In genomic region chr19:51359294-51359693, GRCh38 we compare ENCODE assay signal across 12 cellular contexts. TPM values are rescaled to one million over a fixed set of nuclear protein-coding genes. Genes with fewer than 3 reads are reported as not detected.
DNase-seq lines count a peak whose midpoint lies in the region; ATAC-seq and TF ChIP-seq lines count a peak whose summit lies in the region.
"Had no signal": no experiment of that assay in that cellular context is flagged by ENCODE, and none has a peak within 500 bp of the region (broad histone marks: within the 10 kb centered on the region; RNA-seq: fewer than 3 reads in every experiment).

No MANE protein-coding gene starts in this region.

- TF ChIP-seq CTCF in smooth muscle cell (IDR thresholded peaks at IDR 0.05; ENCODE audit: borderline replicate concordance, insufficient read depth, poor library complexity, severe bottlenecking) = no peak

- H3K36me3 ChIP-seq in GM23248 (ENCODE audit: low read depth) (no peaks in the 10 kb centered on the region), smooth muscle cell (ENCODE audit: low read depth) (no peaks in the 10 kb centered on the region)
- no peaks in the 10 kb centered on the region for H3K36me3 ChIP-seq in CD4-positive, alpha-beta memory T cell (ENCODE audit: insufficient read depth, low read length)

- H3F3A ChIP-seq in GM23248 (ENCODE audit: insufficient read depth) (peaks cover 18% of the 10 kb centered on the region), smooth muscle cell (ENCODE audit: low read depth) (peaks cover 7% of the 10 kb centered on the region)

- intact Hi-C loops in activated T-helper 1 cell treated with anti-CD3 and anti-CD28 coated beads, Interleukin-12 subunit alpha, Interleukin-12 subunit beta, Interleukin-2, Interleukin-4 antibody, amounts not matched to agents 30 ng/mL and 10 ng/mL and 1 ng/mL, durations not matched to agents 14 hours and 24 hours and 36 hours (cut with micrococcal nuclease) = no loop called here
- intact Hi-C loops in CD4-positive, alpha-beta memory T cell (cut with micrococcal nuclease) = no loop called here

- no peak for ATAC-seq in GM21576 (IDR thresholded peaks at IDR 0.05; ENCODE audit: unreplicated experiment)

- peaks cover 29% of the 10 kb centered on the region for H3K36me3 Mint-ChIP-seq in activated T-helper 1 cell treated with anti-CD3 and anti-CD28 coated beads, Interleukin-12 subunit alpha, Interleukin-12 subunit beta, Interleukin-2, Interleukin-4 antibody, amounts not matched to agents 30 ng/mL and 10 ng/mL and 1 ng/mL, durations not matched to agents 14 hours and 24 hours and 36 hours (ENCODE audit: low read depth)
- H3K36me3 Mint-ChIP-seq in CD4-positive, alpha-beta memory T cell = peaks cover 0 to 3% of the 10 kb centered on the region in 2 donors

- H3K4me3 ChIP-seq in GM23248 (no peak overlapping the region), smooth muscle cell (no peak overlapping the region)
- no peak overlapping the region for H3K4me3 ChIP-seq in CD4-positive, alpha-beta memory T cell (ENCODE audit: low read length in 2 of 2)

- in situ Hi-C loops in GM23248 (cut with MboI) = no loop called here

- peaks cover 53% of the 10 kb centered on the region for H3K4me1 Mint-ChIP-seq in activated T-helper 1 cell treated with anti-CD3 and anti-CD28 coated beads, Interleukin-12 subunit alpha, Interleukin-12 subunit beta, Interleukin-2, Interleukin-4 antibody, amounts not matched to agents 30 ng/mL and 10 ng/mL and 1 ng/mL, durations not matched to agents 14 hours and 24 hours and 36 hours (ENCODE audit: low read depth)
- H3K4me1 Mint-ChIP-seq in CD4-positive, alpha-beta memory T cell = peaks cover 24 to 50% (median 35%) of the 10 kb centered on the region in 4 donors

- no peaks in the 10 kb centered on the region for H3K27me3 Mint-ChIP-seq in activated T-helper 1 cell treated with anti-CD3 and anti-CD28 coated beads, Interleukin-12 subunit alpha, Interleukin-12 subunit beta, Interleukin-2, Interleukin-4 antibody, amounts not matched to agents 30 ng/mL and 10 ng/mL and 1 ng/mL, durations not matched to agents 14 hours and 24 hours and 36 hours (ENCODE audit: insufficient read depth)
- no peaks in the 10 kb centered on the region for H3K27me3 Mint-ChIP-seq in CD4-positive, alpha-beta memory T cell
- H3K27me3 Mint-ChIP-seq: activated B cell treated with CpG ODN at 0.5 μM for 24 hours had no signal

- H3K27me3 ChIP-seq in GM23248 (replicated peaks; ENCODE audit: insufficient read depth) = no peaks in the 10 kb centered on the region
- no peaks in the 10 kb centered on the region for H3K27me3 ChIP-seq in smooth muscle cell (ENCODE audit: low read depth)
- H3K27me3 ChIP-seq in CD4-positive, alpha-beta memory T cell (ENCODE audit: insufficient read depth, low read length) = no peaks in the 10 kb centered on the region

- H3K79me2 ChIP-seq in GM23248 (ENCODE audit: insufficient read depth) = peaks cover 70% of the 10 kb centered on the region
- no peaks in the 10 kb centered on the region for H3K79me2 ChIP-seq in smooth muscle cell (ENCODE audit: low read depth)

- no peaks in the 10 kb centered on the region for H3K9me3 Mint-ChIP-seq in activated T-helper 1 cell treated with anti-CD3 and anti-CD28 coated beads, Interleukin-12 subunit alpha, Interleukin-12 subunit beta, Interleukin-2, Interleukin-4 antibody, amounts not matched to agents 30 ng/mL and 10 ng/mL and 1 ng/mL, durations not matched to agents 14 hours and 24 hours and 36 hours
- no peaks in the 10 kb centered on the region for H3K9me3 Mint-ChIP-seq in CD4-positive, alpha-beta memory T cell
- H3K9me3 Mint-ChIP-seq: activated B cell treated with CpG ODN at 0.5 μM for 24 hours, neural crest cell had no signal

- H3K9me2 ChIP-seq in GM23248 (ENCODE audit: insufficient read depth) = no peaks in the 10 kb centered on the region

- peak overlapping the region; percentile 21 for H3K4me2 ChIP-seq in GM23248 (ENCODE audit: unreplicated experiment)
- H3K4me2 ChIP-seq in smooth muscle cell = peak overlapping the region; percentile 57

- H2AFZ ChIP-seq in GM23248 (no peak overlapping the region), smooth muscle cell (ENCODE audit: low read depth) (no peak overlapping the region)

- CTCF ChIA-PET in CD4-positive, alpha-beta memory T cell (lab: Charles Lee; ENCODE audit: partially characterized antibody) = interaction anchor here (0.7 to 1.9 kb wide), 2 partner anchors 20 to 21 kb away, joined by 3 to 6 read pairs; no protein-coding TSS in a partner anchor

- peak overlapping the region; percentile 52 for H3K27ac Mint-ChIP-seq in activated T-helper 1 cell treated with anti-CD3 and anti-CD28 coated beads, Interleukin-12 subunit alpha, Interleukin-12 subunit beta, Interleukin-2, Interleukin-4 antibody, amounts not matched to agents 30 ng/mL and 10 ng/mL and 1 ng/mL, durations not matched to agents 14 hours and 24 hours and 36 hours
- peak overlapping the region in 2 of 7 donors; percentile 66 to 69 for H3K27ac Mint-ChIP-seq in CD4-positive, alpha-beta memory T cell
- H3K27ac Mint-ChIP-seq: activated B cell treated with CpG ODN at 0.5 μM for 24 hours had no signal

- H3K4me3 Mint-ChIP-seq in activated T-helper 1 cell treated with anti-CD3 and anti-CD28 coated beads, Interleukin-12 subunit alpha, Interleukin-12 subunit beta, Interleukin-2, Interleukin-4 antibody, amounts not matched to agents 30 ng/mL and 10 ng/mL and 1 ng/mL, durations not matched to agents 14 hours and 24 hours and 36 hours = no peak overlapping the region
- H3K4me3 Mint-ChIP-seq in CD4-positive, alpha-beta memory T cell = no peak overlapping the region
- H3K4me3 Mint-ChIP-seq: activated B cell treated with CpG ODN at 0.5 μM for 24 hours, neural crest cell had no signal

- POLR2A ChIA-PET in CD4-positive, alpha-beta memory T cell (lab: Charles Lee; ENCODE audit: partially characterized antibody) = interaction anchor here (0.7 kb wide), 1 partner anchor 9 kb away, joined by 4 read pairs; the partner anchor contains the start of gene CLDND2

- peaks cover 17% of the 10 kb centered on the region for H3K4me1 ChIP-seq in GM23248 (ENCODE audit: insufficient read depth)
- H3K4me1 ChIP-seq in smooth muscle cell (ENCODE audit: low read depth) = peaks cover 8% of the 10 kb centered on the region
- peaks cover 28% of the 10 kb centered on the region for H3K4me1 ChIP-seq in CD4-positive, alpha-beta memory T cell (ENCODE audit: insufficient read depth, low read length)

- H3K27ac ChIP-seq in GM23248 = peak overlapping the region; percentile 85
- H3K27ac ChIP-seq in smooth muscle cell (ENCODE audit: low read depth) = peak overlapping the region; percentile 63
- H3K27ac ChIP-seq in CD4-positive, alpha-beta memory T cell (ENCODE audit: low read depth, low read length) = no peak overlapping the region

- H4K20me1 ChIP-seq in GM23248 (ENCODE audit: insufficient read depth) (no peaks in the 10 kb centered on the region), smooth muscle cell (ENCODE audit: low read depth) (peaks cover 2% of the 10 kb centered on the region)

- DNase-seq in GM23248 = peak; percentile 96
- no peak for DNase-seq in activated T-helper 1 cell treated with anti-CD3 and anti-CD28 coated beads, Interleukin-12 subunit alpha, Interleukin-12 subunit beta, Interleukin-2, Interleukin-4 antibody, amounts not matched to agents 30 ng/mL and 10 ng/mL and 1 ng/mL, durations not matched to agents 14 hours and 24 hours and 36 hours (ENCODE audit: low spot score)
- DNase-seq in fibroblast of the conjunctiva (ENCODE audit: low read depth) = peak; percentile 82
- DNase-seq in smooth muscle cell (lab: John Stamatoyannopoulos, UW; ENCODE audit: unreplicated experiment) = no peak
- DNase-seq in CD4-positive, alpha-beta memory T cell = no peak
- DNase-seq in NOMO-1 treated with DMSO at 0.1 percent for 48 hours (lab: John Stamatoyannopoulos, UW; ENCODE audit: unreplicated experiment) = no peak
- DNase-seq: activated B cell treated with CpG ODN at 0.5 μM for 24 hours; cortex of kidney; stimulated activated CD4-positive, alpha-beta T cell treated with anti-CD3 and anti-CD28 coated beads, Interleukin-4, amount 100 ng/mL, for 1 hour had no signal

- H3K9ac ChIP-seq in GM23248 (peak overlapping the region; percentile 54), smooth muscle cell (ENCODE audit: low read depth) (no peak overlapping the region)

- H3K9me3 ChIP-seq in GM23248 (ENCODE audit: low read depth) = no peaks in the 10 kb centered on the region
- H3K9me3 ChIP-seq in smooth muscle cell (replicated peaks; ENCODE audit: low read depth) = no peaks in the 10 kb centered on the region
- H3K9me3 ChIP-seq in CD4-positive, alpha-beta memory T cell (ENCODE audit: control insufficient read depth in 1 of 2, low read length in 2 of 2) = no peaks in the 10 kb centered on the region

- 73 to 81% methylated on average over 4 of the region's 4 CpGs for WGBS in GM23248 (ENCODE audit: low coverage in 1 of 2, low lambda C conversion rate in 2 of 2, missing lambda C conversion rate in 2 of 2), 2 experiments
- WGBS in smooth muscle cell (ENCODE audit: low lambda C conversion rate) = 58% methylated on average over 4 of the region's 4 CpGs

RNA-seq across cellular contexts. Expression of gene ETFB, which starts 6.9 kb away (rescaled TPM):
- total RNA-seq in GM23248 (2014; rRNA removed; shearing (Covaris generic)) = 84.3 and 95.9 TPM in 2 replicates
- polyA plus RNA-seq in GM23248 (2016; fragmentation: Nextera tagmentation; extraction: Ambion mirVana) = 141 and 146 TPM in 2 replicates
- 174 and 180 TPM in 2 replicates for total RNA-seq in activated T-helper 1 cell treated with anti-CD3 and anti-CD28 coated beads, Interleukin-12 subunit alpha, Interleukin-12 subunit beta, Interleukin-2, Interleukin-4 antibody, amounts not matched to agents 30 ng/mL and 10 ng/mL and 1 ng/mL, durations not matched to agents 14 hours and 24 hours and 36 hours
- total RNA-seq in smooth muscle cell = 38.0 and 51.1 TPM in 2 replicates
- polyA plus RNA-seq in smooth muscle cell = 94.5 and 108 TPM in 2 replicates
- 10 to 100 TPM; 51.4 to 53.9 TPM for total RNA-seq in CD4-positive, alpha-beta memory T cell
- 10 to 100 TPM; 65.2 to 97.0 TPM for polyA plus RNA-seq in CD4-positive, alpha-beta memory T cell

RNA-seq across cellular contexts. Expression of gene CLDND2, which starts 9.5 kb away (rescaled TPM):
- not detected in 2 replicates for total RNA-seq in GM23248 (2014; rRNA removed; shearing (Covaris generic))
- polyA plus RNA-seq in GM23248 (2016; fragmentation: Nextera tagmentation; extraction: Ambion mirVana) (0.93 and 1.0 TPM in 2 replicates), smooth muscle cell (1.4 TPM in 1 of 2 replicates, not detected in the other)
- total RNA-seq in activated T-helper 1 cell treated with anti-CD3 and anti-CD28 coated beads, Interleukin-12 subunit alpha, Interleukin-12 subunit beta, Interleukin-2, Interleukin-4 antibody, amounts not matched to agents 30 ng/mL and 10 ng/mL and 1 ng/mL, durations not matched to agents 14 hours and 24 hours and 36 hours = 16.2 and 23.2 TPM in 2 replicates
- not detected in 2 replicates for total RNA-seq in smooth muscle cell
- 1 to 10 TPM; 1.5 to 2.0 TPM for total RNA-seq in CD4-positive, alpha-beta memory T cell
- not detected for polyA plus RNA-seq in CD4-positive, alpha-beta memory T cell
- total RNA-seq: temporal lobe had no signal

RNA-seq across cellular contexts. Expression of gene NKG7, which starts 13.2 kb away (rescaled TPM):
- total RNA-seq in GM23248 (2014; rRNA removed; shearing (Covaris generic)) = not detected in 2 replicates
- polyA plus RNA-seq in GM23248 (2016; fragmentation: Nextera tagmentation; extraction: Ambion mirVana) = not detected in 2 replicates
- 376 and 393 TPM in 2 replicates for total RNA-seq in activated T-helper 1 cell treated with anti-CD3 and anti-CD28 coated beads, Interleukin-12 subunit alpha, Interleukin-12 subunit beta, Interleukin-2, Interleukin-4 antibody, amounts not matched to agents 30 ng/mL and 10 ng/mL and 1 ng/mL, durations not matched to agents 14 hours and 24 hours and 36 hours
- total RNA-seq in smooth muscle cell = not detected in 2 replicates
- not detected in 2 replicates for polyA plus RNA-seq in smooth muscle cell
- total RNA-seq in CD4-positive, alpha-beta memory T cell = 1 to 10 TPM; 2.7 to 2.8 TPM
- 10 to 100 TPM; 36.5 to 44.3 TPM for polyA plus RNA-seq in CD4-positive, alpha-beta memory T cell
- total RNA-seq: neural crest cell, temporal lobe had no signal

RNA-seq across cellular contexts. Expression of gene VSIG10L, which starts 17.4 kb away (rescaled TPM):
- total RNA-seq in GM23248 (2014; rRNA removed; shearing (Covaris generic)) = 1.7 and 2.0 TPM in 2 replicates
- 0.61 and 1.4 TPM in 2 replicates for polyA plus RNA-seq in GM23248 (2016; fragmentation: Nextera tagmentation; extraction: Ambion mirVana)
- total RNA-seq in activated T-helper 1 cell treated with anti-CD3 and anti-CD28 coated beads, Interleukin-12 subunit alpha, Interleukin-12 subunit beta, Interleukin-2, Interleukin-4 antibody, amounts not matched to agents 30 ng/mL and 10 ng/mL and 1 ng/mL, durations not matched to agents 14 hours and 24 hours and 36 hours = 5.6 and 6.0 TPM in 2 replicates
- total RNA-seq in smooth muscle cell = 0.63 and 2.2 TPM in 2 replicates
- 2.5 and 4.2 TPM in 2 replicates for polyA plus RNA-seq in smooth muscle cell
- total RNA-seq in CD4-positive, alpha-beta memory T cell = under 1 TPM; 0.22 to 0.26 TPM
- under 1 TPM in 1 of 2 donors, not detected in 1; 0.17 TPM for polyA plus RNA-seq in CD4-positive, alpha-beta memory T cell

RNA-seq across cellular contexts. Expression of gene LIM2, which starts 28.5 kb away (rescaled TPM):
- not detected in 2 replicates for total RNA-seq in GM23248 (2014; rRNA removed; shearing (Covaris generic))
- not detected in 2 replicates for polyA plus RNA-seq in GM23248 (2016; fragmentation: Nextera tagmentation; extraction: Ambion mirVana)
- total RNA-seq in activated T-helper 1 cell treated with anti-CD3 and anti-CD28 coated beads, Interleukin-12 subunit alpha, Interleukin-12 subunit beta, Interleukin-2, Interleukin-4 antibody, amounts not matched to agents 30 ng/mL and 10 ng/mL and 1 ng/mL, durations not matched to agents 14 hours and 24 hours and 36 hours = not detected in 2 replicates
- not detected in 2 replicates for total RNA-seq in smooth muscle cell
- not detected in 2 replicates for polyA plus RNA-seq in smooth muscle cell
- not detected for total RNA-seq in CD4-positive, alpha-beta memory T cell
- polyA plus RNA-seq in CD4-positive, alpha-beta memory T cell = not detected
- total RNA-seq: activated B cell treated with CpG ODN at 0.5 μM for 24 hours, neural crest cell, temporal lobe had no signal

Comparison
In these comparisons a context has a peak if more than half of its experiments do, and no peak if none do; other contexts are left out.
1. DNase-seq: peak in GM23248 (single experiment) and fibroblast of the conjunctiva (single experiment); none in activated T-helper 1 cell treated with anti-CD3 and anti-CD28 coated beads, Interleukin-12 subunit alpha, Interleukin-12 subunit beta, Interleukin-2, Interleukin-4 antibody, amounts not matched to agents 30 ng/mL and 10 ng/mL and 1 ng/mL, durations not matched to agents 14 hours and 24 hours and 36 hours (single experiment), smooth muscle cell (single experiment), CD4-positive, alpha-beta memory T cell (0 of 5) and NOMO-1 treated with DMSO at 0.1 percent for 48 hours (single experiment).
2. RNA of gene NKG7, which starts 13.2 kb away (total RNA-seq): 376 to 393 TPM in activated T-helper 1 cell treated with anti-CD3 and anti-CD28 coated beads, Interleukin-12 subunit alpha, Interleukin-12 subunit beta, Interleukin-2, Interleukin-4 antibody, amounts not matched to agents 30 ng/mL and 10 ng/mL and 1 ng/mL, durations not matched to agents 14 hours and 24 hours and 36 hours; 2.7 to 2.8 TPM in CD4-positive, alpha-beta memory T cell, not detected in GM23248 and not detected in smooth muscle cell; every median in the first group is over 10 times any median in the second.